In the genomic region with DNA sequence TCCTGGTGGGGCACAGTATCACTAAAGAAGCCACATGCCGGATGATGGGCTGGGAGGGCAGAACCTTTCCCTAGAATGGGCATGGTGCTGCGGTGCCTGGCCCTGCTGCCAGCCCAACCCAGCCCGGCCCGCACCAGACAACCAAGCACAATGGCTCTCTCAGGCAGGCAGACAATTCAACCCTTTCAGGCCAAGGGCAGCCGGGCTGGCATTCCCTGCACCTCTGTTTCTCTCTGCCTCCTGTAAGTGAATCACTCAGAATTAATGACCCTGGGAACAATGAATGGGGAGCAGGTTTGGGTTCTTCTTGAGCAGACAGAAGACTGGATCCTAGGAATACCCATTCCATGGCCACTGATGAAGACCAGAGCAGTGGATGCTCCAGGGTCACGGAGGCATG, we compare ENCODE assay signal across 25 cellular contexts. TPM values are rescaled to one million over a fixed set of nuclear protein-coding genes. Genes with fewer than 3 reads are reported as not detected.
DNase-seq lines count a peak whose midpoint lies in the region; ATAC-seq, FAIRE-seq and TF ChIP-seq lines count a peak whose summit lies in the region.
"Had no signal": no experiment of that assay in that cellular context is flagged by ENCODE, and none has a peak within 500 bp of the region (broad histone marks: within the 10 kb centered on the region; RNA-seq: fewer than 3 reads in every experiment).

No MANE protein-coding gene starts in this region.

- H3K27ac ChIP-seq in HepG2 (ENCODE audit: extremely low read length, insufficient read depth, low read length), result no peak overlapping the region
- H3K27ac ChIP-seq in right lobe of liver, result no peak overlapping the region
- H3K27ac ChIP-seq: gastrocnemius medialis had no signal

- no peak for DNase-seq in HepG2 (ENCODE audit: low spot score)
- DNase-seq in right lobe of liver, result no peak
- DNase-seq in globus pallidus (ENCODE audit: low spot score), result peak; percentile 96
- peak; percentile 57 for DNase-seq in occipital lobe (lab: John Stamatoyannopoulos, UW)
- no peak for DNase-seq in GM12892 (ENCODE audit: insufficient read length)
- DNase-seq in NCI-H2196 (lab: John Stamatoyannopoulos, UW; ENCODE audit: unreplicated experiment), result no peak
- no peak for DNase-seq in mesenteric fat pad (ENCODE audit: low spot score)
- DNase-seq: 8988T; activated B cell treated with CpG ODN at 0.5 μM for 24 hours; activated CD4-positive, alpha-beta T cell treated with anti-CD3 and anti-CD28 coated beads, Interleukin-2, amount 50 U/mL, for 48 hours; CD4-positive, alpha-beta memory T cell; cerebellar nuclear complex; DMS153; gastrocnemius medialis; H9; kidney; NCI-H1105; NCI-H2081; NCI-H82; right cardiac atrium; stimulated activated CD4-positive, alpha-beta T cell treated with anti-CD3 and anti-CD28 coated beads, Interleukin-12 subunit alpha, Interleukin-12 subunit beta, amount 100 ng/mL, for 4 hours; stimulated activated naive CD8-positive, alpha-beta T cell treated with anti-CD3 and anti-CD28 coated beads, Interleukin-15, Interleukin-2, amounts not matched to agents 100 U/mL and 50 U/mL, for 24 hours had no signal

- H3K4me3 ChIP-seq in HepG2 (replicated peaks in 1 of 3; ENCODE audit: insufficient read depth in 1 of 3, low read depth in 2 of 3, low read length in 3 of 3) (no peak overlapping the region), right lobe of liver (no peak overlapping the region)
- H3K4me3 ChIP-seq: gastrocnemius medialis had no signal

- H3K9me3 ChIP-seq in HepG2 (ENCODE audit: low read length), result peaks cover 17% of the 10 kb centered on the region
- H3K9me3 ChIP-seq in right lobe of liver, result no peaks in the 10 kb centered on the region
- H3K9me3 ChIP-seq: gastrocnemius medialis had no signal

- TF ChIP-seq POLR2A in HepG2 (IDR thresholded peaks at IDR 0.05; ENCODE audit: insufficient read depth in 1 of 2, low read depth in 2 of 2, low read length in 2 of 2), result no peak
- TF ChIP-seq POLR2A in right lobe of liver (IDR thresholded peaks at IDR 0.05), result no peak
- TF ChIP-seq POLR2A in GM12892 (IDR thresholded peaks at IDR 0.05; ENCODE audit: low read depth, low read length), result no peak

- TF ChIP-seq CTCF in HepG2 (CRISPR knock-in tag; IDR thresholded peaks at IDR 0.05), result no peak
- no peak for TF ChIP-seq CTCF in right lobe of liver (IDR thresholded peaks at IDR 0.05)

- BruUV-seq in HepG2 (replicated peaks; lab: Mats Ljungman, UMichigan), result no TSS peak

- ATAC-seq in HepG2, result no peak
- ATAC-seq in right lobe of liver, result no peak
- ATAC-seq in HG03025 (IDR thresholded peaks at IDR 0.05; ENCODE audit: low FRiP score, unreplicated experiment), result no peak
- ATAC-seq: right cardiac atrium; Right ventricle myocardium inferior; stimulated activated naive CD8-positive, alpha-beta T cell treated with anti-CD3 and anti-CD28 coated beads, Interleukin-15, Interleukin-2, amounts not matched to agents 100 U/mL and 50 U/mL, for 24 hours had no signal

- peaks cover 14% of the 10 kb centered on the region for H3K4me1 ChIP-seq in HepG2 (ENCODE audit: insufficient read depth, low read length)
- H3K4me1 ChIP-seq in right lobe of liver, result no peaks in the 10 kb centered on the region

- no peaks in the 10 kb centered on the region for H3K79me2 ChIP-seq in HepG2 (ENCODE audit: insufficient read depth, low read length)

- H2AFZ ChIP-seq in HepG2 (ENCODE audit: low read length), result no peak overlapping the region

- no peaks in the 10 kb centered on the region for H4K20me1 ChIP-seq in HepG2 (ENCODE audit: insufficient read depth, low read length)

- 75% methylated on average over 5 of the region's 6 CpGs for WGBS in HepG2 (ENCODE audit: low lambda C conversion rate)
- no CpG with 5 or more reads among the region's 6 CpGs for WGBS in right lobe of liver (ENCODE audit: insufficient coverage, low coverage, low lambda C conversion rate, missing lambda C conversion rate)

- H3K36me3 ChIP-seq in HepG2 (replicated peaks in 1 of 2; ENCODE audit: control insufficient read depth in 1 of 2, insufficient read depth in 2 of 2, low read length in 2 of 2), result no peaks in the 10 kb centered on the region
- no peaks in the 10 kb centered on the region for H3K36me3 ChIP-seq in right lobe of liver
- H3K36me3 ChIP-seq: gastrocnemius medialis had no signal

- intact Hi-C loops in HepG2 (cut with micrococcal nuclease; ENCODE audit: unreplicated experiment) (no loop called here), right lobe of liver (cut with DNase I) (no loop called here)

- H3K27me3 ChIP-seq in HepG2 (ENCODE audit: control insufficient read depth in 1 of 2, insufficient read depth in 2 of 2, low read length in 2 of 2), result peaks cover 0 to 3% of the 10 kb centered on the region in 2 experiments; a peak in 2 of 5 replicates
- no peaks in the 10 kb centered on the region for H3K27me3 ChIP-seq in right lobe of liver
- H3K27me3 ChIP-seq: gastrocnemius medialis had no signal

- no peak for FAIRE-seq in HepG2 (lab: Jason Lieb, UNC)
- FAIRE-seq in GM12892 (lab: Jason Lieb, UNC), result no peak
- FAIRE-seq: GM19239, kidney had no signal

- H3K9ac ChIP-seq in HepG2 (ENCODE audit: insufficient read depth, low read depth, low read length), result no peak overlapping the region

- POLR2A ChIA-PET in HepG2 (lab: Yijun Ruan, JAX), result no interaction called here

- in situ Hi-C loops in HepG2 (cut with HindIII; ENCODE audit: extremely low pct_ligation_motif_present, low pct_unique_long_range_greater_than_20kb), result no loop called here

- no peak for TF ChIP-seq RAD21 in HepG2 (CRISPR knock-in tag; IDR thresholded peaks at IDR 0.05)

- CTCF ChIA-PET in HepG2 (lab: Yijun Ruan, JAX; ENCODE audit: low intra/inter-chr PET ratio, low total read pairs), result no interaction called here

- no peak for TF ChIP-seq EP300 in HepG2 (IDR thresholded peaks at IDR 0.05; ENCODE audit: low read depth in 2 of 2, low read length in 2 of 2)
- no peak for TF ChIP-seq EP300 in HepG2 (CRISPR knock-in tag; IDR thresholded peaks at IDR 0.05; ENCODE audit: borderline replicate concordance)

- no peak overlapping the region for H3K4me2 ChIP-seq in HepG2 (ENCODE audit: low read depth, low read length)

TF ChIP-seq in HepG2, 621 proteins besides CTCF, POLR2A, EP300 and RAD21:
- TF ChIP-seq HNRNPL (IDR thresholded peaks at IDR 0.05; ENCODE audit: low read depth, low read length) (0 out of 2 replicates have a peak, but pooled peaks have one; percentile 21), TP53 (CRISPR knock-in tag; conservative IDR thresholded peaks at IDR 0.05) (no peak)

RNA-seq across cellular contexts. Expression of gene IFFO2, which starts 41.0 kb away (rescaled TPM):
- total RNA-seq in HepG2 (2016; rRNA removed; fragmentation: Illumina TruSeq; extraction: Trizol) (16.3 and 16.7 TPM in 2 replicates), right lobe of liver (10 to 100 TPM in 2 of 6 experiments, 1 to 10 TPM in 4; 2.9 to 12.7 (median 7.2) TPM), occipital lobe (5.8 TPM), mesenteric fat pad (10.1 TPM)
- total RNA-seq in HepG2 (2016; cell fraction: cytosol; rRNA removed; fragmentation: Illumina TruSeq; extraction: Trizol; ENCODE audit: low read depth), result 1.4 and 1.9 TPM in 2 replicates
- total RNA-seq in HepG2 (2016; cell fraction: insoluble cytoplasmic fraction; rRNA removed; fragmentation: Illumina TruSeq; extraction: Trizol), result 12.2 and 17.7 TPM in 2 replicates
- 3.8 and 4.9 TPM in 2 replicates for total RNA-seq in HepG2 (2016; cell fraction: membrane; rRNA removed; fragmentation: Illumina TruSeq; extraction: Trizol)
- 10.0 and 11.1 TPM in 2 replicates for total RNA-seq in HepG2 (2016; cell fraction: nucleus; rRNA removed; fragmentation: Illumina TruSeq; extraction: Trizol)
- polyA plus RNA-seq in HepG2 (2011; rRNA removed), result 6.9 and 7.3 TPM in 2 replicates
- polyA plus RNA-seq in HepG2 (2011; cell fraction: cytosol; rRNA removed), result 8.4 and 12.3 TPM in 2 replicates
- 21.1 and 21.8 TPM in 2 replicates for polyA plus RNA-seq in HepG2 (2011; cell fraction: nucleus; rRNA removed)
- 5.7 and 8.6 TPM in 2 replicates for polyA plus RNA-seq in HepG2 (2012)
- 0.47 and 1.00 TPM in 2 replicates for polyA plus RNA-seq in HepG2 (2016; cell fraction: cytosol; fragmentation: Illumina TruSeq; extraction: Trizol; ENCODE audit: low read depth)
- 9.4 and 11.8 TPM in 2 replicates for polyA plus RNA-seq in HepG2 (2016; cell fraction: insoluble cytoplasmic fraction; fragmentation: Illumina TruSeq; extraction: Trizol; ENCODE audit: low read depth)
- 1.5 and 1.6 TPM in 2 replicates for polyA plus RNA-seq in HepG2 (2016; cell fraction: membrane; fragmentation: Illumina TruSeq; extraction: Trizol; ENCODE audit: low read depth)
- polyA plus RNA-seq in HepG2 (2016; cell fraction: nucleus; fragmentation: Illumina TruSeq; extraction: Trizol; ENCODE audit: insufficient read depth, low read depth), result 13.9 and 14.1 TPM in 2 replicates
- polyA minus RNA-seq in HepG2 (2011; rRNA and poly(A)+ RNA removed; ENCODE audit: low replicate concordance), result 2.4 and 21.3 TPM in 2 replicates
- 10.2 and 10.5 TPM in 2 replicates for polyA minus RNA-seq in HepG2 (2011; cell fraction: cytosol; rRNA and poly(A)+ RNA removed)
- polyA minus RNA-seq in HepG2 (2011; cell fraction: nucleus; rRNA and poly(A)+ RNA removed), result 4.0 and 6.3 TPM in 2 replicates
- polyA plus RNA-seq in GM12892 (2012; ENCODE audit: missing spikeins), result 5.6 TPM

Comparison
In these comparisons a context has a peak if more than half of its experiments do, and no peak if none do; other contexts are left out.
1. DNase-seq: peak in globus pallidus (single experiment) and occipital lobe (single experiment); none in HepG2 (single experiment), right lobe of liver (0 of 3), GM12892 (single experiment), NCI-H2196 (single experiment) and mesenteric fat pad (single experiment).